ENCODE assay signal across 33 cellular contexts in the genomic region with DNA sequence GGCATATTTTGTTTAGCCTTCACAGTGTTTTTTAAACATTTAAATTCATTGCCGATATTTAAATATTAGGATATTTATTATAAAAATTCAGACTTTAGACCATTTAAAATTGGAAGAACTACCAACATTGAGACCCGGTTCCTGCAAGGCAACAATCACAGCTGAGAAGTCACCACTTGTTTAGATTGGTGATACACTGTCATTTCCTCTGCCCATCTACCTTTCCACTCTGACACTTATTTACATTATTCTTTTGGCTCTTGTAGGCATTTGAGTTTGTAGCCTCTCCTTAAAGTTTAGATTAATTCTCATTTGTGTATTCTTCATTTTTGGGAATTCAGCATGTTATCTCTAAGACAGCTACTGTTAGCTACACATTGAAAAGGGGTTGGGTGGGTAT. TPM values are rescaled to one million over a fixed set of nuclear protein-coding genes. Genes with fewer than 3 reads are reported as not detected.
DNase-seq lines count a peak whose midpoint lies in the region; ATAC-seq and TF ChIP-seq lines count a peak whose summit lies in the region.
"Had no signal": no experiment of that assay in that cellular context is flagged by ENCODE, and none has a peak within 500 bp of the region (broad histone marks: within the 10 kb centered on the region; RNA-seq: fewer than 3 reads in every experiment).

No MANE protein-coding gene starts in this region.

- no peaks in the 10 kb centered on the region for H3K9me3 ChIP-seq in CD8-positive, alpha-beta memory T cell (ENCODE audit: low read length)
- H3K9me3 ChIP-seq in Caco-2 (no peaks in the 10 kb centered on the region), colonic mucosa (no peaks in the 10 kb centered on the region)
- H3K9me3 ChIP-seq: gastrocnemius medialis, prostate gland, SK-N-SH, tibial nerve had no signal

- peaks cover 41 to 59% (median 57%) of the 10 kb centered on the region in 3 donors for H3K4me1 Mint-ChIP-seq in CD8-positive, alpha-beta memory T cell
- H3K4me1 Mint-ChIP-seq in activated T-helper 1 cell treated with anti-CD3 and anti-CD28 coated beads, Interleukin-12 subunit alpha, Interleukin-12 subunit beta, Interleukin-2, Interleukin-4 antibody, amounts not matched to agents 30 ng/mL and 10 ng/mL and 1 ng/mL, durations not matched to agents 14 hours and 24 hours and 36 hours (ENCODE audit: low read depth): peaks cover 28% of the 10 kb centered on the region
- peaks cover 29% of the 10 kb centered on the region for H3K4me1 Mint-ChIP-seq in stimulated activated effector memory CD8-positive, alpha-beta T cell treated with anti-CD3 and anti-CD28 coated beads, Interleukin-12 subunit alpha, Interleukin-12 subunit beta, amount 100 ng/mL, for 72 hours
- H3K4me1 Mint-ChIP-seq in Caco-2 (ENCODE audit: low read depth, unreplicated experiment): peaks cover 10% of the 10 kb centered on the region

- H3K36me3 ChIP-seq in CD8-positive, alpha-beta memory T cell (ENCODE audit: insufficient read depth, low read length): peaks cover 16% of the 10 kb centered on the region
- H3K36me3 ChIP-seq in Caco-2 (ENCODE audit: control insufficient read depth, insufficient read depth, low read length) (no peaks in the 10 kb centered on the region), colonic mucosa (no peaks in the 10 kb centered on the region)
- H3K36me3 ChIP-seq: brain microvascular endothelial cell, prostate gland had no signal

- no peak overlapping the region for H3K27ac ChIP-seq in CD8-positive, alpha-beta memory T cell (ENCODE audit: low read depth, low read length)
- H3K27ac ChIP-seq in colonic mucosa: no peak overlapping the region
- H3K27ac ChIP-seq: brain microvascular endothelial cell, dorsolateral prefrontal cortex, gastrocnemius medialis, HL-60, prostate gland, tibial nerve had no signal

- CTCF ChIA-PET in CD8-positive, alpha-beta memory T cell (lab: Charles Lee): interaction anchor here (0.7 to 1.0 kb wide), 3 partner anchors 67 to 195 kb away, joined by 3 to 6 read pairs (median 3); partner anchors contain the start of gene STAG1
- CTCF ChIA-PET in Caco-2 (lab: Charles Lee): interaction anchor here (0.9 to 1.1 kb wide), 2 partner anchors 37 to 66 kb away, joined by 3 to 4 read pairs; no protein-coding TSS in a partner anchor

- POLR2A ChIA-PET in CD8-positive, alpha-beta memory T cell (lab: Charles Lee): no interaction called here
- POLR2A ChIA-PET in Caco-2 (lab: Charles Lee): no interaction called here

- peaks cover 5 to 35% (median 18%) of the 10 kb centered on the region in 3 donors for H3K36me3 Mint-ChIP-seq in CD8-positive, alpha-beta memory T cell
- peaks cover 27% of the 10 kb centered on the region for H3K36me3 Mint-ChIP-seq in activated T-helper 1 cell treated with anti-CD3 and anti-CD28 coated beads, Interleukin-12 subunit alpha, Interleukin-12 subunit beta, Interleukin-2, Interleukin-4 antibody, amounts not matched to agents 30 ng/mL and 10 ng/mL and 1 ng/mL, durations not matched to agents 14 hours and 24 hours and 36 hours (ENCODE audit: low read depth)
- peaks cover 16% of the 10 kb centered on the region for H3K36me3 Mint-ChIP-seq in stimulated activated effector memory CD8-positive, alpha-beta T cell treated with anti-CD3 and anti-CD28 coated beads, Interleukin-12 subunit alpha, Interleukin-12 subunit beta, amount 100 ng/mL, for 72 hours
- H3K36me3 Mint-ChIP-seq in Caco-2 (ENCODE audit: insufficient read depth, unreplicated experiment): peaks cover 16% of the 10 kb centered on the region

- no peak for DNase-seq in CD8-positive, alpha-beta memory T cell
- no peak for DNase-seq in activated T-helper 1 cell treated with anti-CD3 and anti-CD28 coated beads, Interleukin-12 subunit alpha, Interleukin-12 subunit beta, Interleukin-2, Interleukin-4 antibody, amounts not matched to agents 30 ng/mL and 10 ng/mL and 1 ng/mL, durations not matched to agents 14 hours and 24 hours and 36 hours (ENCODE audit: low spot score)
- DNase-seq in stimulated activated effector memory CD8-positive, alpha-beta T cell treated with anti-CD3 and anti-CD28 coated beads, Interleukin-12 subunit alpha, Interleukin-12 subunit beta, amount 100 ng/mL, for 72 hours (ENCODE audit: low spot score in 2 of 2): no peak
- DNase-seq in Caco-2 (no peak), GOT3 (lab: John Stamatoyannopoulos, UW) (no peak), colonic mucosa (no peak)
- DNase-seq: activated CD4-positive, alpha-beta memory T cell treated with anti-CD3 and anti-CD28 coated beads for 36 hours; activated CD4-positive, alpha-beta T cell treated with anti-CD3 and anti-CD28 coated beads for 1 hour; activated naive CD4-positive, alpha-beta T cell treated with anti-CD3 and anti-CD28 coated beads, Interleukin-2, amount 50 U/mL, for 16 hours; amygdala; brain microvascular endothelial cell; CD4-positive, alpha-beta T cell; DMS 273 treated with DMSO at 0.1 percent for 48 hours; dorsolateral prefrontal cortex; EL; gastrocnemius medialis; HCEC 1CT; Kasumi-1; naive thymus-derived CD8-positive, alpha-beta T cell; NCI-H1436 treated with DMSO at 0.1 percent for 48 hours; NCI-H2107; NCI-H446; NCI-H748 treated with DMSO at 0.1 percent for 48 hours; occipital lobe; SK-N-SH; stimulated activated CD4-positive, alpha-beta T cell treated with anti-CD3 and anti-CD28 coated beads, Interleukin-12 subunit alpha, Interleukin-12 subunit beta, amount 100 ng/mL, for 4 hours; stimulated activated CD4-positive, alpha-beta T cell treated with anti-CD3 and anti-CD28 coated beads, Interleukin-2, amount 100 ng/mL, for 48 hours; T-helper 2 cell had no signal

- no TSS peak for BruUV-seq in Caco-2 (replicated peaks; lab: Mats Ljungman, UMichigan)

- ATAC-seq in GM19372 (IDR thresholded peaks at IDR 0.05; ENCODE audit: low read depth, unreplicated experiment): peak; percentile 22
- ATAC-seq in stimulated activated effector memory CD8-positive, alpha-beta T cell treated with anti-CD3 and anti-CD28 coated beads, Interleukin-12 subunit alpha, Interleukin-12 subunit beta, amount 100 ng/mL, for 72 hours: no peak
- ATAC-seq: gastrocnemius medialis; naive thymus-derived CD8-positive, alpha-beta T cell; sciatic nerve had no signal

- H3K4me3 ChIP-seq in CD8-positive, alpha-beta memory T cell (ENCODE audit: low read length): no peak overlapping the region
- H3K4me3 ChIP-seq in Caco-2 (ENCODE audit: low read depth, low read length) (no peak overlapping the region), colonic mucosa (no peak overlapping the region)
- H3K4me3 ChIP-seq: dorsolateral prefrontal cortex, gastrocnemius medialis, prostate gland, tibial nerve had no signal

- TF ChIP-seq CTCF in Caco-2 (IDR thresholded peaks at IDR 0.05; ENCODE audit: insufficient read depth in 1 of 2, low read depth in 1 of 2, low read length in 1 of 2, severe bottlenecking in 1 of 2, unreplicated experiment in 1 of 2): no peak
- no peak for TF ChIP-seq CTCF in colonic mucosa (IDR thresholded peaks at IDR 0.05)

- H3K4me1 ChIP-seq in CD8-positive, alpha-beta memory T cell (ENCODE audit: insufficient read depth, low read length): peaks cover 7% of the 10 kb centered on the region
- H3K4me1 ChIP-seq in Caco-2: peaks cover 9% of the 10 kb centered on the region; the same call in 1 of the 2 replicates
- H3K4me1 ChIP-seq in colonic mucosa: no peaks in the 10 kb centered on the region
- H3K4me1 ChIP-seq: prostate gland had no signal

- no peaks in the 10 kb centered on the region for H3K27me3 Mint-ChIP-seq in CD8-positive, alpha-beta memory T cell
- H3K27me3 Mint-ChIP-seq in activated T-helper 1 cell treated with anti-CD3 and anti-CD28 coated beads, Interleukin-12 subunit alpha, Interleukin-12 subunit beta, Interleukin-2, Interleukin-4 antibody, amounts not matched to agents 30 ng/mL and 10 ng/mL and 1 ng/mL, durations not matched to agents 14 hours and 24 hours and 36 hours (ENCODE audit: insufficient read depth): no peaks in the 10 kb centered on the region
- no peaks in the 10 kb centered on the region for H3K27me3 Mint-ChIP-seq in Caco-2 (ENCODE audit: insufficient read depth, unreplicated experiment)
- H3K27me3 Mint-ChIP-seq: activated CD4-positive, alpha-beta memory T cell treated with anti-CD3 and anti-CD28 coated beads for 36 hours; CD4-positive, alpha-beta T cell; naive thymus-derived CD8-positive, alpha-beta T cell had no signal

- no peaks in the 10 kb centered on the region for H3K9me3 Mint-ChIP-seq in CD8-positive, alpha-beta memory T cell
- H3K9me3 Mint-ChIP-seq in activated T-helper 1 cell treated with anti-CD3 and anti-CD28 coated beads, Interleukin-12 subunit alpha, Interleukin-12 subunit beta, Interleukin-2, Interleukin-4 antibody, amounts not matched to agents 30 ng/mL and 10 ng/mL and 1 ng/mL, durations not matched to agents 14 hours and 24 hours and 36 hours: no peaks in the 10 kb centered on the region
- no peaks in the 10 kb centered on the region for H3K9me3 Mint-ChIP-seq in stimulated activated effector memory CD8-positive, alpha-beta T cell treated with anti-CD3 and anti-CD28 coated beads, Interleukin-12 subunit alpha, Interleukin-12 subunit beta, amount 100 ng/mL, for 72 hours
- H3K9me3 Mint-ChIP-seq in Caco-2 (ENCODE audit: unreplicated experiment): no peaks in the 10 kb centered on the region
- H3K9me3 Mint-ChIP-seq: activated CD4-positive, alpha-beta memory T cell treated with anti-CD3 and anti-CD28 coated beads for 36 hours; CD4-positive, alpha-beta T cell; naive thymus-derived CD8-positive, alpha-beta T cell had no signal

- H3K27ac Mint-ChIP-seq in CD8-positive, alpha-beta memory T cell: peak overlapping the region in 7 of 8 donors; percentile 1 to 85 (median 44)
- H3K27ac Mint-ChIP-seq in activated T-helper 1 cell treated with anti-CD3 and anti-CD28 coated beads, Interleukin-12 subunit alpha, Interleukin-12 subunit beta, Interleukin-2, Interleukin-4 antibody, amounts not matched to agents 30 ng/mL and 10 ng/mL and 1 ng/mL, durations not matched to agents 14 hours and 24 hours and 36 hours: peak overlapping the region; percentile 31
- H3K27ac Mint-ChIP-seq in stimulated activated effector memory CD8-positive, alpha-beta T cell treated with anti-CD3 and anti-CD28 coated beads, Interleukin-12 subunit alpha, Interleukin-12 subunit beta, amount 100 ng/mL, for 72 hours: peak overlapping the region; percentile 9
- no peak overlapping the region for H3K27ac Mint-ChIP-seq in Caco-2 (ENCODE audit: unreplicated experiment)
- H3K27ac Mint-ChIP-seq: CD4-positive, alpha-beta T cell had no signal

- no peak overlapping the region for H3K4me3 Mint-ChIP-seq in CD8-positive, alpha-beta memory T cell
- H3K4me3 Mint-ChIP-seq in activated T-helper 1 cell treated with anti-CD3 and anti-CD28 coated beads, Interleukin-12 subunit alpha, Interleukin-12 subunit beta, Interleukin-2, Interleukin-4 antibody, amounts not matched to agents 30 ng/mL and 10 ng/mL and 1 ng/mL, durations not matched to agents 14 hours and 24 hours and 36 hours: no peak overlapping the region
- no peak overlapping the region for H3K4me3 Mint-ChIP-seq in stimulated activated effector memory CD8-positive, alpha-beta T cell treated with anti-CD3 and anti-CD28 coated beads, Interleukin-12 subunit alpha, Interleukin-12 subunit beta, amount 100 ng/mL, for 72 hours
- H3K4me3 Mint-ChIP-seq in Caco-2 (ENCODE audit: unreplicated experiment): no peak overlapping the region
- H3K4me3 Mint-ChIP-seq: activated CD4-positive, alpha-beta memory T cell treated with anti-CD3 and anti-CD28 coated beads for 36 hours; CD4-positive, alpha-beta T cell; naive thymus-derived CD8-positive, alpha-beta T cell had no signal

- no peaks in the 10 kb centered on the region for H3K27me3 ChIP-seq in CD8-positive, alpha-beta memory T cell (ENCODE audit: insufficient read depth, low read length, poor library complexity, severe bottlenecking)
- H3K27me3 ChIP-seq in Caco-2 (replicated peaks; ENCODE audit: control insufficient read depth, insufficient read depth, low read length): no peaks in the 10 kb centered on the region
- H3K27me3 ChIP-seq in colonic mucosa: no peaks in the 10 kb centered on the region
- H3K27me3 ChIP-seq: brain microvascular endothelial cell, dorsolateral prefrontal cortex, gastrocnemius medialis, tibial nerve had no signal

- no peak overlapping the region for H3K9ac ChIP-seq in colonic mucosa (ENCODE audit: low read depth in 2 of 2, low read length in 2 of 2)
- H3K9ac ChIP-seq: SK-N-SH had no signal

- intact Hi-C loops in activated T-helper 1 cell treated with anti-CD3 and anti-CD28 coated beads, Interleukin-12 subunit alpha, Interleukin-12 subunit beta, Interleukin-2, Interleukin-4 antibody, amounts not matched to agents 30 ng/mL and 10 ng/mL and 1 ng/mL, durations not matched to agents 14 hours and 24 hours and 36 hours (cut with micrococcal nuclease): loop anchor here (5.0 kb wide), 1 partner anchor 65 kb away; no protein-coding TSS in a partner anchor
- intact Hi-C loops in Caco-2 (cut with micrococcal nuclease; ENCODE audit: unreplicated experiment): no loop called here
- intact Hi-C loops in colonic mucosa (cut with DNase I): no loop called here

RNA-seq across cellular contexts. Expression of gene IL20RB, which starts 10.3 kb away (rescaled TPM):
- total RNA-seq in CD8-positive, alpha-beta memory T cell: under 1 TPM; 0.71 to 0.96 TPM
- polyA plus RNA-seq in CD8-positive, alpha-beta memory T cell: 0.45 TPM
- total RNA-seq in activated T-helper 1 cell treated with anti-CD3 and anti-CD28 coated beads, Interleukin-12 subunit alpha, Interleukin-12 subunit beta, Interleukin-2, Interleukin-4 antibody, amounts not matched to agents 30 ng/mL and 10 ng/mL and 1 ng/mL, durations not matched to agents 14 hours and 24 hours and 36 hours: 1.5 and 1.9 TPM in 2 replicates
- 5.5 and 6.9 TPM in 2 replicates for total RNA-seq in Caco-2 (2022)
- under 1 TPM; 0.74 to 0.96 TPM for total RNA-seq in colonic mucosa
